ENCODE assay signal across 1 cellular context in genomic region chr1:65480684-65481405, GRCh38.
A peak's percentile ranks its signal among the peaks of the same experiment; 100 is the strongest.
TF ChIP-seq lines count a peak whose summit lies in the region.

No MANE protein-coding gene starts in this region.

TF ChIP-seq in K562, 482 proteins besides CTCF, POLR2A, EP300 and RAD21 (continued from another document and continues in another):
- TF ChIP-seq REST (CRISPR knock-in tag; IDR thresholded peaks at IDR 0.05; ENCODE audit: low read depth) = no peak
- TF ChIP-seq GMEB1 (CRISPR knock-in tag; IDR thresholded peaks at IDR 0.05) = no peak
- no peak for TF ChIP-seq LEF1 (IDR thresholded peaks at IDR 0.05)
- TF ChIP-seq PATZ1 (CRISPR knock-in tag; IDR thresholded peaks at IDR 0.05; ENCODE audit: borderline replicate concordance) = no peak
- no peak for TF ChIP-seq ZNF518B (CRISPR knock-in tag; IDR thresholded peaks at IDR 0.05)
- TF ChIP-seq NFIX (CRISPR knock-in tag; IDR thresholded peaks at IDR 0.05; ENCODE audit: low read depth) = no peak
- TF ChIP-seq ZC3H8 (IDR thresholded peaks at IDR 0.05) = no peak
- TF ChIP-seq HLTF (IDR thresholded peaks at IDR 0.05) = 0 out of 2 replicates have a peak, but pooled peaks have one; percentile 46
- TF ChIP-seq NCOR1 (IDR thresholded peaks at IDR 0.05) = peak; percentile 94
- no peak for TF ChIP-seq GTF2A2 (tag; IDR thresholded peaks at IDR 0.05)
- TF ChIP-seq RB1 (IDR thresholded peaks at IDR 0.05; ENCODE audit: low read depth) = peak; percentile 8; the same call in 1 of the 2 replicates
- TF ChIP-seq MAZ (CRISPR knock-in tag; conservative IDR thresholded peaks at IDR 0.05 in 1 of 2, IDR thresholded peaks at IDR 0.05 in 1 of 2) = no peak
- TF ChIP-seq ZNF830 (CRISPR knock-in tag; IDR thresholded peaks at IDR 0.05) = no peak
- peak; percentile 75 for TF ChIP-seq FOXM1 (IDR thresholded peaks at IDR 0.05; ENCODE audit: low read depth)
- no peak for TF ChIP-seq FOXM1 (CRISPR knock-in tag; IDR thresholded peaks at IDR 0.05; ENCODE audit: low read depth)
- TF ChIP-seq ZNF551 (CRISPR knock-in tag; IDR thresholded peaks at IDR 0.05) = no peak
- TF ChIP-seq ZNF12 (CRISPR knock-in tag; IDR thresholded peaks at IDR 0.05) = no peak
- no peak for TF ChIP-seq RBM14 (IDR thresholded peaks at IDR 0.05; ENCODE audit: borderline replicate concordance, insufficient read depth, low read depth, low read length)
- no peak for TF ChIP-seq ZNF511 (CRISPR knock-in tag; IDR thresholded peaks at IDR 0.05)
- TF ChIP-seq KAT2B (IDR thresholded peaks at IDR 0.05; ENCODE audit: low read depth, low read length) = no peak
- TF ChIP-seq LCOR (CRISPR knock-in tag; IDR thresholded peaks at IDR 0.05) = peak; percentile 90
- TF ChIP-seq HMBOX1 (IDR thresholded peaks at IDR 0.05) = no peak
- 0 out of 2 replicates have a peak, but pooled peaks have one; percentile 32 for TF ChIP-seq CREB3L1 (IDR thresholded peaks at IDR 0.05; ENCODE audit: borderline replicate concordance, low read depth)
- no peak for TF ChIP-seq ZNF655 (CRISPR knock-in tag; IDR thresholded peaks at IDR 0.05)
- TF ChIP-seq SRSF7 (optimal IDR thresholded peaks at IDR 0.05; ENCODE audit: low read depth, low read length) = no peak
- TF ChIP-seq ELF2 (CRISPR knock-in tag; IDR thresholded peaks at IDR 0.05) = no peak
- TF ChIP-seq FOS (IDR thresholded peaks at IDR 0.05; ENCODE audit: extremely low read depth, insufficient read length) = peak; percentile 6
- TF ChIP-seq KAT7 (CRISPR knock-in tag; IDR thresholded peaks at IDR 0.05; ENCODE audit: borderline replicate concordance) = peak; percentile 79; the same call in 1 of the 2 replicates
- TF ChIP-seq BRD4 (IDR thresholded peaks at IDR 0.05) = no peak
- TF ChIP-seq POU5F1 (IDR thresholded peaks at IDR 0.05; ENCODE audit: borderline replicate concordance, low read depth, low read length, partially characterized antibody) = no peak
- TF ChIP-seq BRF2 (IDR thresholded peaks at IDR 0.05; ENCODE audit: borderline replicate concordance, insufficient read depth, insufficient read length) = no peak
- 0 out of 2 replicates have a peak, but pooled peaks have one; percentile 48 for TF ChIP-seq TGIF2 (CRISPR knock-in tag; IDR thresholded peaks at IDR 0.05)
- TF ChIP-seq NR2C1 (IDR thresholded peaks at IDR 0.05) = no peak
- no peak for TF ChIP-seq NR2C1 (tag; IDR thresholded peaks at IDR 0.05)
- TF ChIP-seq ZNF140 (CRISPR knock-in tag; IDR thresholded peaks at IDR 0.05) = no peak
- TF ChIP-seq TBL1XR1 (IDR thresholded peaks at IDR 0.05; ENCODE audit: low read length in 2 of 2) = peak; percentile 65 to 92; a peak in 3 of 4 replicates
- TF ChIP-seq TRIM25 (IDR thresholded peaks at IDR 0.05; ENCODE audit: borderline replicate concordance) = no peak
- no peak for TF ChIP-seq PCBP1 (IDR thresholded peaks at IDR 0.05; ENCODE audit: low read depth, low read length, poor library complexity, severe bottlenecking)
- TF ChIP-seq SIN3B (IDR thresholded peaks at IDR 0.05; ENCODE audit: low read depth) = no peak
- TF ChIP-seq ZBTB7A (IDR thresholded peaks at IDR 0.05; ENCODE audit: borderline replicate concordance, control insufficient read depth, low read depth, low read length) = no peak
- peak; percentile 48 for TF ChIP-seq NEUROD1 (IDR thresholded peaks at IDR 0.05; ENCODE audit: borderline replicate concordance, low read depth, low read length, partially characterized antibody)
